30 cellular contexts compared by ENCODE assay signal in genomic region chr5:78791416-78792100, GRCh38.
"Had no signal": no experiment of that assay in that cellular context is flagged by ENCODE, and none has a peak within 500 bp of the region (broad histone marks: within the 10 kb centered on the region; RNA-seq: fewer than 3 reads in every experiment).

No MANE protein-coding gene starts in this region.

- H3K9me2 ChIP-seq: SK-N-SH had no signal

- H3K9ac ChIP-seq: KMS-11, SK-N-SH had no signal

- H3K4me3 Mint-ChIP-seq: activated CD4-positive, alpha-beta memory T cell treated with anti-CD3 and anti-CD28 coated beads for 36 hours; activated CD4-positive, alpha-beta T cell treated with anti-CD3 and anti-CD28 coated beads for 36 hours; activated naive CD4-positive, alpha-beta T cell treated with anti-CD3 and anti-CD28 coated beads for 36 hours; activated T-cell treated with anti-CD3 and anti-CD28 coated beads, Interleukin-2, amount 50 U/mL, for 4 hours; activated T-helper 1 cell treated with anti-CD3 and anti-CD28 coated beads, Interleukin-12 subunit alpha, Interleukin-12 subunit beta, Interleukin-2, Interleukin-4 antibody, amounts not matched to agents 30 ng/mL and 10 ng/mL and 1 ng/mL, durations not matched to agents 14 hours and 24 hours and 36 hours; T-helper 1 cell treated with Interleukin-12 subunit alpha and Interleukin-12 subunit beta and Interleukin-4 antibody, amounts not matched to agents 30 μg/mL and 1 μg/mL, for 36 hours; T-helper 2 cell treated with Interferon-gamma antibody and Interleukin-4, amounts not matched to agents 5 μg/mL and 100 μg/mL, for 36 hours had no signal

- H3K36me3 Mint-ChIP-seq: activated CD4-positive, alpha-beta memory T cell treated with anti-CD3 and anti-CD28 coated beads for 36 hours had no signal

- H3K4me2 ChIP-seq: KMS-11, SK-N-SH had no signal

- H3K9me3 ChIP-seq: adrenal gland, body of pancreas, breast epithelium, SJSA1, SK-N-SH had no signal

- H3K27ac Mint-ChIP-seq: activated CD4-positive, alpha-beta memory T cell treated with anti-CD3 and anti-CD28 coated beads for 36 hours; activated CD4-positive, alpha-beta T cell treated with anti-CD3 and anti-CD28 coated beads for 36 hours; activated naive CD4-positive, alpha-beta T cell treated with anti-CD3 and anti-CD28 coated beads for 36 hours; activated naive CD4-positive, alpha-beta T cell treated with anti-CD3 and anti-CD28 coated beads, Interleukin-2, amount 50 U/mL, for 72 hours; activated T-helper 1 cell treated with anti-CD3 and anti-CD28 coated beads, Interleukin-12 subunit alpha, Interleukin-12 subunit beta, Interleukin-2, Interleukin-4 antibody, amounts not matched to agents 30 ng/mL and 10 ng/mL and 1 ng/mL, durations not matched to agents 14 hours and 24 hours and 36 hours; T-helper 1 cell treated with Interleukin-12 subunit alpha and Interleukin-12 subunit beta and Interleukin-4 antibody, amounts not matched to agents 30 μg/mL and 1 μg/mL, for 36 hours; T-helper 2 cell treated with Interferon-gamma antibody and Interleukin-4, amounts not matched to agents 5 μg/mL and 100 μg/mL, for 36 hours had no signal

- H3K9me3 Mint-ChIP-seq: activated CD4-positive, alpha-beta memory T cell treated with anti-CD3 and anti-CD28 coated beads for 36 hours; activated naive CD4-positive, alpha-beta T cell treated with anti-CD3 and anti-CD28 coated beads for 36 hours; activated naive CD4-positive, alpha-beta T cell treated with anti-CD3 and anti-CD28 coated beads, Interleukin-2, amount 50 U/mL, for 72 hours; activated T-cell treated with anti-CD3 and anti-CD28 coated beads, Interleukin-2, amount 50 U/mL, for 4 hours; activated T-helper 1 cell treated with anti-CD3 and anti-CD28 coated beads, Interleukin-12 subunit alpha, Interleukin-12 subunit beta, Interleukin-2, Interleukin-4 antibody, amounts not matched to agents 30 ng/mL and 10 ng/mL and 1 ng/mL, durations not matched to agents 14 hours and 24 hours and 36 hours; T-helper 1 cell treated with Interleukin-12 subunit alpha and Interleukin-12 subunit beta and Interleukin-4 antibody, amounts not matched to agents 30 μg/mL and 1 μg/mL, for 36 hours; T-helper 2 cell treated with Interferon-gamma antibody and Interleukin-4, amounts not matched to agents 5 μg/mL and 100 μg/mL, for 36 hours had no signal

- FAIRE-seq: astrocyte, TTC549 had no signal

- H3K36me3 ChIP-seq: adrenal gland, breast epithelium, SJSA1 had no signal

- H3K27me3 ChIP-seq: adrenal gland, body of pancreas, breast epithelium, SJSA1 had no signal

- H3K4me1 ChIP-seq: adrenal gland, body of pancreas, breast epithelium had no signal

- H3K4me3 ChIP-seq: adrenal gland, body of pancreas, breast epithelium, SJSA1 had no signal

- H3K27me3 Mint-ChIP-seq: activated CD4-positive, alpha-beta memory T cell treated with anti-CD3 and anti-CD28 coated beads for 36 hours; activated CD4-positive, alpha-beta T cell treated with anti-CD3 and anti-CD28 coated beads for 36 hours had no signal

- H3K27ac ChIP-seq: adrenal gland, body of pancreas, breast epithelium, KMS-11, SJSA1 had no signal

- ATAC-seq: activated CD4-positive, alpha-beta T cell treated with anti-CD3 and anti-CD28 coated beads for 36 hours; activated CD4-positive, CD25-positive, alpha-beta regulatory T cell treated with anti-CD3 and anti-CD28 coated beads, Interleukin-2, amount 50 U/mL, for 24 hours; activated naive CD4-positive, alpha-beta T cell treated with anti-CD3 and anti-CD28 coated beads, Interleukin-2, amount 50 U/mL, for 72 hours; activated T-cell treated with anti-CD3 and anti-CD28 coated beads, Interleukin-2, amount 50 U/mL, for 4 hours; body of pancreas; Panc1 had no signal

- DNase-seq: activated CD4-positive, alpha-beta memory T cell treated with anti-CD3 and anti-CD28 coated beads for 36 hours; activated CD4-positive, alpha-beta T cell treated with anti-CD3 and anti-CD28 coated beads for 36 hours; activated CD4-positive, alpha-beta T cell treated with anti-CD3 and anti-CD28 coated beads, Interleukin-2, amount 50 U/mL, for 1 hour; activated CD8-positive, alpha-beta memory T cell treated with anti-CD3 and anti-CD28 coated beads, Interleukin-2, amount 50 U/mL, for 4 hours; activated gamma-delta T cell treated with Interleukin-2 at 50 U/mL for 16 hours; activated naive CD4-positive, alpha-beta T cell treated with anti-CD3 and anti-CD28 coated beads for 36 hours; activated T-cell treated with anti-CD3 and anti-CD28 coated beads for 4 hours; activated T-cell treated with anti-CD3 and anti-CD28 coated beads, Interleukin-2, amount 50 U/mL, for 4 hours; adrenal gland; body of pancreas; MM.1S; NCI-H1092; NCI-H1436 treated with DMSO at 0.1 percent for 48 hours; NCI-H1694 treated with DMSO at 0.1 percent for 48 hours; NCI-H2029; NCI-H345; NCI-H524 treated with DMSO at 0.1 percent for 48 hours; SHP77; SK-N-SH had no signal
